12 cellular contexts compared by ENCODE assay signal in the genomic region with DNA sequence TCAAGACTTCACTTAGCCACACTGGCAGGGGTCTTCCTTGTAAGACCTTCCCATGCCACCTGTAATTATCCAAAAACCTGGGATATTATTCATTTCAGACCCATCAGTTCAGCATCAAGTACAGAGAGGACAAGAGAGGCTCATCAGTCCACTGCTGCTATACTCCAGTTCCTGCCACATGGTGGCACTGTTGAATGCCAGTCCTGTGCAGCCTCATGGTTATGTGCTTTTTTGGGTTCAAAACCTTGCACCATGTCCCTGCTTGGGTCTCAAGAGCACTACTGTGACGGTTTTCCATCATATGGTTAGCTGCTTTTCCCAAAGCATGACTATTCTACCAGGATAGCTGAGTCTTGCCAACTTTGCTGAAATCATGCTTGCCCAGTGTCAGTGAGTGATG. TPM values are rescaled to one million over a fixed set of nuclear protein-coding genes. Genes with fewer than 3 reads are reported as not detected.
A peak's percentile ranks its signal among the peaks of the same experiment; 100 is the strongest.
DNase-seq lines count a peak whose midpoint lies in the region; ATAC-seq, FAIRE-seq and TF ChIP-seq lines count a peak whose summit lies in the region.
"Had no signal": no experiment of that assay in that cellular context is flagged by ENCODE, and none has a peak within 500 bp of the region (broad histone marks: within the 10 kb centered on the region; RNA-seq: fewer than 3 reads in every experiment).

No MANE protein-coding gene starts in this region.

- POLR2A ChIA-PET in AG04450 (lab: Yijun Ruan, JAX): interaction anchor here (0.9 kb wide), 1 partner anchor 15 kb away, joined by 3 read pairs; no protein-coding TSS in a partner anchor
- POLR2A ChIA-PET in PC-3 (lab: Charles Lee; ENCODE audit: unreplicated experiment): no interaction called here

- H3K4me2 ChIP-seq in PC-3 (ENCODE audit: low read length): no peak overlapping the region

- intact Hi-C loops in PC-3 (cut with micrococcal nuclease): no loop called here

- H4K20me1 ChIP-seq in PC-3 (ENCODE audit: low read length): no peaks in the 10 kb centered on the region

- TF ChIP-seq CTCF in AG04450 (IDR thresholded peaks at IDR 0.05; ENCODE audit: low read depth, low read length): peak; percentile 36
- TF ChIP-seq CTCF in GM12864 (IDR thresholded peaks at IDR 0.05; ENCODE audit: low read depth, low read length, missing control alignments): peak; percentile 50
- peak; percentile 57; the same call in 1 of the 2 replicates for TF ChIP-seq CTCF in PC-3 (conservative IDR thresholded peaks at IDR 0.05; ENCODE audit: low read depth, low read length)
- peak; percentile 67 for TF ChIP-seq CTCF in fibroblast of mammary gland (conservative IDR thresholded peaks at IDR 0.05; ENCODE audit: control insufficient read depth, insufficient read depth, low read depth, low read length)

- peaks cover 5% of the 10 kb centered on the region for H3K4me1 ChIP-seq in PC-3 (ENCODE audit: insufficient read depth, low read length)

- H3K9me3 ChIP-seq in AG04450 (ENCODE audit: control insufficient read depth, insufficient read depth, low read length): no peaks in the 10 kb centered on the region; the same call in none of the 2 replicates
- no peaks in the 10 kb centered on the region for H3K9me3 ChIP-seq in PC-3 (ENCODE audit: low read length)

- H3K4me3 ChIP-seq in AG04450 (ENCODE audit: low read depth, low read length) (no peak overlapping the region), GM12864 (ENCODE audit: low read depth, low read length) (no peak overlapping the region), PC-3 (ENCODE audit: low read length) (no peak overlapping the region), fibroblast of mammary gland (ENCODE audit: control insufficient read depth, low read depth, low read length) (no peak overlapping the region)

- no peaks in the 10 kb centered on the region for H3F3A ChIP-seq in PC-3 (ENCODE audit: low read length, unreplicated experiment)

- no peak overlapping the region for H3K9ac ChIP-seq in PC-3 (ENCODE audit: low read length)

- H3K27me3 ChIP-seq in AG04450 (ENCODE audit: control insufficient read depth, insufficient read depth, low read length) (no peaks in the 10 kb centered on the region), PC-3 (ENCODE audit: low read length) (no peaks in the 10 kb centered on the region)

- H3K36me3 ChIP-seq in PC-3 (ENCODE audit: low read depth, low read length): no peaks in the 10 kb centered on the region

- CTCF ChIA-PET in AG04450 (lab: Charles Lee): no interaction called here
- CTCF ChIA-PET in PC-3 (lab: Charles Lee): no interaction called here

- no peak for FAIRE-seq in urothelium cell line (lab: Jason Lieb, UNC)

- H3K27ac ChIP-seq in AG04450 (ENCODE audit: low read depth, low read length) (no peak overlapping the region), PC-3 (ENCODE audit: low read length) (no peak overlapping the region)

- H2AFZ ChIP-seq in PC-3 (ENCODE audit: low read length): no peak overlapping the region

- no peak for DNase-seq in AG04450 (ENCODE audit: low read depth, low spot score)
- no peak for DNase-seq in GM12864 (ENCODE audit: low read depth)
- no peak for DNase-seq in PC-3
- DNase-seq in fibroblast of mammary gland (ENCODE audit: low read depth): peak; percentile 42
- no peak for DNase-seq in urothelium cell line (ENCODE audit: low spot score)
- DNase-seq in NCI-H2171 treated with DMSO at 0.1 percent for 48 hours (lab: John Stamatoyannopoulos, UW): no peak
- DNase-seq in NK-92 (lab: John Stamatoyannopoulos, UW; ENCODE audit: unreplicated experiment): no peak
- no peak for DNase-seq in GOT3 (lab: John Stamatoyannopoulos, UW)
- DNase-seq: DMS79 treated with DMSO at 0.1 percent for 48 hours; NK-92 treated with Interleukin-12 subunit alpha and Interleukin-12 subunit beta, amount 100 ng/mL, for 24 hours; stimulated activated naive CD4-positive, alpha-beta T cell had no signal

- ATAC-seq in PC-3: no peak
- ATAC-seq: activated CD4-positive, CD25-positive, alpha-beta regulatory T cell treated with anti-CD3 and anti-CD28 coated beads, Interleukin-2, amount 50 U/mL, for 24 hours had no signal

- BruUV-seq in PC-3 (replicated peaks; lab: Mats Ljungman, UMichigan): no TSS peak

- H3K9me2 ChIP-seq in PC-3 (replicated peaks; ENCODE audit: low read length): no peaks in the 10 kb centered on the region

- no peaks in the 10 kb centered on the region for H3K79me2 ChIP-seq in PC-3 (ENCODE audit: low read length)

RNA-seq across cellular contexts. Expression of gene PTGS1, which starts 8.5 kb away (rescaled TPM):
- 78.3 and 83.1 TPM in 2 replicates for polyA plus RNA-seq in AG04450 (2011; rRNA removed)
- polyA minus RNA-seq in AG04450 (2011; rRNA and poly(A)+ RNA removed): 56.1 and 65.0 TPM in 2 replicates
- total RNA-seq in PC-3 (2014; rRNA removed): 0.44 and 0.86 TPM in 2 replicates
